ENCODE assay signal across 2 cellular contexts in genomic region chr20:10729785-10730184, GRCh38.
TF ChIP-seq lines count a peak whose summit lies in the region.

No MANE protein-coding gene starts in this region.

TF ChIP-seq in HepG2, 621 proteins besides CTCF, POLR2A, EP300 and RAD21:
- TF ChIP-seq RBAK (CRISPR knock-in tag; IDR thresholded peaks at IDR 0.05): peak; percentile 86; the same call in 1 of the 2 replicates
- TF ChIP-seq IRX3 (CRISPR knock-in tag; IDR thresholded peaks at IDR 0.05; ENCODE audit: borderline replicate concordance, low read depth): no peak

TF ChIP-seq in IMR-90, 13 proteins besides CTCF, POLR2A, EP300 and RAD21:
- TF ChIP-seq ELK1 (IDR thresholded peaks at IDR 0.05; ENCODE audit: borderline replicate concordance, low read depth, low read length) (no peak), USF2 (IDR thresholded peaks at IDR 0.05; ENCODE audit: low read depth, low read length) (no peak), MAFK (IDR thresholded peaks at IDR 0.05; ENCODE audit: low read depth, low read length) (no peak), FOS (IDR thresholded peaks at IDR 0.05; ENCODE audit: low read depth, low read length) (no peak), CEBPB (IDR thresholded peaks at IDR 0.05; ENCODE audit: low read depth, low read length) (no peak), CHD1 (IDR thresholded peaks at IDR 0.05; ENCODE audit: low read depth, low read length) (no peak), NFE2L2 (IDR thresholded peaks at IDR 0.05; ENCODE audit: low read depth, low read length) (no peak), BHLHE40 (IDR thresholded peaks at IDR 0.05; ENCODE audit: low read depth, low read length) (no peak), MAZ (IDR thresholded peaks at IDR 0.05; ENCODE audit: borderline replicate concordance, low read depth, low read length) (no peak), MXI1 (IDR thresholded peaks at IDR 0.05; ENCODE audit: borderline replicate concordance, low read depth, low read length) (no peak), RCOR1 (IDR thresholded peaks at IDR 0.05; ENCODE audit: insufficient replicate concordance, low read length) (no peak), RFX5 (IDR thresholded peaks at IDR 0.05; ENCODE audit: low read depth, low read length) (no peak), SMC3 (IDR thresholded peaks at IDR 0.05; ENCODE audit: low read depth, low read length) (no peak)
